12 cellular contexts compared by ENCODE assay signal in genomic region chr12:2335517-2335916, GRCh38.
DNase-seq lines count a peak whose midpoint lies in the region; ATAC-seq, FAIRE-seq and TF ChIP-seq lines count a peak whose summit lies in the region.
"Had no signal": no experiment of that assay in that cellular context is flagged by ENCODE, and none has a peak within 500 bp of the region (broad histone marks: within the 10 kb centered on the region; RNA-seq: fewer than 3 reads in every experiment).

No MANE protein-coding gene starts in this region.

- H3K27ac ChIP-seq in coronary artery (peak overlapping the region; percentile 86 to 92), mesodermal cell (ENCODE audit: low read depth, low read length, severe bottlenecking) (peak overlapping the region; percentile 91)
- H3K27ac ChIP-seq: neutrophil had no signal

- no peak for ATAC-seq in HG03460 (IDR thresholded peaks at IDR 0.05; ENCODE audit: unreplicated experiment)

- H3K4me3 ChIP-seq in coronary artery (no peak overlapping the region), mesodermal cell (ENCODE audit: extremely low read depth, insufficient read depth, low read length, poor library complexity, severe bottlenecking) (no peak overlapping the region)

- peak; percentile 85 for FAIRE-seq in urothelium cell line (lab: Jason Lieb, UNC)

- H3K4me1 ChIP-seq in mesodermal cell (ENCODE audit: control insufficient read depth, insufficient read depth, low read length, poor library complexity, severe bottlenecking) = peaks cover 65% of the 10 kb centered on the region

- in situ Hi-C loops in KBM-7 (cut with MboI; ENCODE audit: low pct_unique_long_range_greater_than_20kb, low sequenced_read_pairs) = no loop called here

- 82 to 87% methylated on average over 3 of the region's 3 CpGs for WGBS in mesodermal cell (ENCODE audit: insufficient coverage in 2 of 2), 2 experiments

- H3K36me3 ChIP-seq in mesodermal cell (ENCODE audit: control insufficient read depth, insufficient read depth, low read length) = no peaks in the 10 kb centered on the region
- H3K36me3 ChIP-seq: neutrophil had no signal

- H3K9me3 ChIP-seq in mesodermal cell (ENCODE audit: control insufficient read depth, low read length) = no peaks in the 10 kb centered on the region
- H3K9me3 ChIP-seq: neutrophil had no signal

- peak; percentile 36 for DNase-seq in KBM-7
- DNase-seq in coronary artery (ENCODE audit: low spot score) = no peak
- peak; percentile 45 for DNase-seq in urothelium cell line (ENCODE audit: low spot score)
- DNase-seq in HuH-7.5 (ENCODE audit: low spot score) = no peak
- no peak for DNase-seq in NCI-H146 treated with DMSO at 0.1 percent for 48 hours (lab: John Stamatoyannopoulos, UW; ENCODE audit: unreplicated experiment)
- DNase-seq: activated B cell treated with CpG ODN at 0.5 μM for 24 hours; activated naive CD8-positive, alpha-beta T cell treated with anti-CD3 and anti-CD28 coated beads, Interleukin-2, amount 10 ng/mL, durations not matched to agents 7 days and 5 days; left cardiac atrium; NCI-H1417 treated with DMSO at 0.1 percent for 48 hours had no signal

- TF ChIP-seq CTCF in coronary artery (IDR thresholded peaks at IDR 0.05) = no peak

Comparison
In these comparisons a context has a peak if more than half of its experiments do, and no peak if none do; other contexts are left out.
1. DNase-seq: peak in KBM-7 (single experiment) and urothelium cell line (single experiment); none in coronary artery (single experiment), HuH-7.5 (single experiment) and NCI-H146 treated with DMSO at 0.1 percent for 48 hours (single experiment).